26 cellular contexts compared by ENCODE assay signal in the genomic region with DNA sequence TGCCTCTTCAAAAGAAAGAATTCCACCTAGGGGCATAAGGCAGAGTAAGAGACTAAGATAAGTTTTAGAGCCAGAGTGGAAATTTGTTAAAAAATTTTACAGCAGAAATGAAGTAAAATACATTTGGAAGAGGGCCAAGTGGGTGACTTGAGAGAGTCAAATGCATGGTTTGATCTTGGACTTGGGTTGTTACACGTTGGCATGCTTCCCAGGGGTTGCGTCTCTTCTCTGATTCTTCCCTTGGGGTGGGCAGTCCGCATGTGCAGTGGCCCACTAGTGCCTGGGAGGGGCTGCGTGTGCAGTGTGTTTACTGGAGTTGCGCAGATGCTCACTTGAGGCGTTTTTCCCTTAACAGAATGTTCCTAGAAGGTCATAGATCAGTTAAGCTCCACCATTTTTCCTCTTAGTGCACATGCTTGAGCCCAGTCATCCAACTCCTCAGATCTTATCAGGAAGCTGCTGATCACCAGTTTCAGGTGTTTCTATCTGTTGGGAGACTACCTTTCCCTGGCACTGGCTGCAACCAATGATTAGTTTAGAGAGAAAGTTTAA. TPM values are rescaled to one million over a fixed set of nuclear protein-coding genes. Genes with fewer than 3 reads are reported as not detected.
DNase-seq lines count a peak whose midpoint lies in the region; ATAC-seq, FAIRE-seq and TF ChIP-seq lines count a peak whose summit lies in the region.
"Had no signal": no experiment of that assay in that cellular context is flagged by ENCODE, and none has a peak within 500 bp of the region (broad histone marks: within the 10 kb centered on the region; RNA-seq: fewer than 3 reads in every experiment).

No MANE protein-coding gene starts in this region.

- H3K36me3 ChIP-seq in small intestine (ENCODE audit: control insufficient read depth in 2 of 2, insufficient read depth in 2 of 2, low read length in 2 of 2): peaks cover 3 to 6% of the 10 kb centered on the region in 2 donors

- no peak overlapping the region for H3K27ac Mint-ChIP-seq in natural killer cell
- H3K27ac Mint-ChIP-seq: activated naive CD8-positive, alpha-beta T cell; immature natural killer cell; stimulated activated naive B cell treated with anti-CD40 and anti-IgM and Interleukin-4, amounts not matched to agents 10 μg/mL and 1 μg/mL and 100 μg/mL, for 72 hours; T-helper 1 cell treated with Interleukin-12 subunit alpha and Interleukin-12 subunit beta and Interleukin-4 antibody, amounts not matched to agents 30 μg/mL and 1 μg/mL, for 36 hours had no signal

- H3K4me3 ChIP-seq in fibroblast of villous mesenchyme (ENCODE audit: low read depth, low read length) (no peak overlapping the region), small intestine (ENCODE audit: low read depth in 1 of 2, low read length in 2 of 2) (no peak overlapping the region)
- H3K4me3 ChIP-seq: heart right ventricle, SJSA1, skin epidermis, testis had no signal

- ATAC-seq in GM19324 (IDR thresholded peaks at IDR 0.05; ENCODE audit: low FRiP score, unreplicated experiment) (no peak), natural killer cell (no peak)
- ATAC-seq: heart right ventricle; HepG2; left ventricle myocardium superior; stimulated activated naive B cell treated with anti-CD40 and anti-IgM and Interleukin-4, amounts not matched to agents 10 μg/mL and 1 μg/mL and 100 μg/mL, for 72 hours had no signal

- no peaks in the 10 kb centered on the region for H3K9me3 Mint-ChIP-seq in natural killer cell
- H3K9me3 Mint-ChIP-seq: immature natural killer cell; stimulated activated naive B cell treated with anti-CD40 and anti-IgM and Interleukin-4, amounts not matched to agents 10 μg/mL and 1 μg/mL and 100 μg/mL, for 72 hours; T-helper 1 cell treated with Interleukin-12 subunit alpha and Interleukin-12 subunit beta and Interleukin-4 antibody, amounts not matched to agents 30 μg/mL and 1 μg/mL, for 36 hours had no signal

- H3K27me3 ChIP-seq in small intestine (ENCODE audit: control insufficient read depth in 2 of 2, insufficient read depth in 2 of 2, low read length in 2 of 2): no peaks in the 10 kb centered on the region
- H3K27me3 ChIP-seq: heart right ventricle, SJSA1, testis had no signal

- H3K9me3 ChIP-seq in small intestine (ENCODE audit: control insufficient read depth, low read depth): no peaks in the 10 kb centered on the region
- H3K9me3 ChIP-seq: SJSA1, testis had no signal

- TF ChIP-seq CTCF in fibroblast of villous mesenchyme (IDR thresholded peaks at IDR 0.05; ENCODE audit: insufficient read depth, low read depth, low read length): no peak
- no peak for TF ChIP-seq CTCF in natural killer cell (IDR thresholded peaks at IDR 0.05)

- H3K27ac ChIP-seq in small intestine (ENCODE audit: low read depth in 1 of 2, low read length in 1 of 2): no peak overlapping the region
- H3K27ac ChIP-seq: 22Rv1, heart right ventricle, HL-60, SJSA1, skin epidermis, testis had no signal

- FAIRE-seq in small intestine (lab: Jason Lieb, UNC): no peak
- FAIRE-seq: astrocyte, HepG2 had no signal

- no peaks in the 10 kb centered on the region for H3K4me1 Mint-ChIP-seq in natural killer cell
- H3K4me1 Mint-ChIP-seq: immature natural killer cell had no signal

- no peaks in the 10 kb centered on the region for H3K36me3 Mint-ChIP-seq in natural killer cell

- DNase-seq in DMS 273 (lab: John Stamatoyannopoulos, UW; ENCODE audit: unreplicated experiment) (peak; percentile 50), DMS 273 treated with DMSO at 0.1 percent for 48 hours (lab: John Stamatoyannopoulos, UW) (no peak), NCI-H2171 treated with DMSO at 0.1 percent for 48 hours (lab: John Stamatoyannopoulos, UW) (peak; percentile 56), fibroblast of villous mesenchyme (ENCODE audit: low read depth) (peak; percentile 12), small intestine (peak; percentile 38), natural killer cell (no peak), T1000 (lab: John Stamatoyannopoulos, UW) (no peak)
- DNase-seq: activated CD4-positive, alpha-beta T cell treated with anti-CD3 and anti-CD28 coated beads for 48 hours; AML-193; heart right ventricle; immature natural killer cell; left ventricle myocardium superior; NCI-H1417; NCI-H2081 treated with DMSO at 0.1 percent for 48 hours; NK-92 treated with Interleukin-12 subunit alpha and Interleukin-12 subunit beta, amount 100 ng/mL, for 24 hours; stimulated activated naive B cell treated with anti-CD40 and anti-IgM and Interleukin-4, amounts not matched to agents 10 μg/mL and 1 μg/mL and 100 μg/mL, for 72 hours; testis had no signal

- 26 to 57% (median 50%) methylated on average over 6 of the region's 6 CpGs for WGBS in small intestine, 3 donors

- intact Hi-C loops in natural killer cell (cut with micrococcal nuclease): no loop called here

- peaks cover 0 to 4% of the 10 kb centered on the region in 2 donors for H3K4me1 ChIP-seq in small intestine (ENCODE audit: control insufficient read depth in 2 of 2, insufficient read depth in 1 of 2, low read depth in 1 of 2, low read length in 1 of 2)
- H3K4me1 ChIP-seq: SJSA1, testis had no signal

- no peak overlapping the region for H3K4me3 Mint-ChIP-seq in natural killer cell
- H3K4me3 Mint-ChIP-seq: activated naive CD8-positive, alpha-beta T cell; immature natural killer cell; stimulated activated naive B cell treated with anti-CD40 and anti-IgM and Interleukin-4, amounts not matched to agents 10 μg/mL and 1 μg/mL and 100 μg/mL, for 72 hours; T-helper 1 cell treated with Interleukin-12 subunit alpha and Interleukin-12 subunit beta and Interleukin-4 antibody, amounts not matched to agents 30 μg/mL and 1 μg/mL, for 36 hours had no signal

- no peaks in the 10 kb centered on the region for H3K27me3 Mint-ChIP-seq in natural killer cell (ENCODE audit: low read depth in 2 of 2)
- H3K27me3 Mint-ChIP-seq: activated naive CD8-positive, alpha-beta T cell; stimulated activated naive B cell treated with anti-CD40 and anti-IgM and Interleukin-4, amounts not matched to agents 10 μg/mL and 1 μg/mL and 100 μg/mL, for 72 hours had no signal

RNA-seq across cellular contexts. Expression of a gene that starts 13.1 kb away (rescaled TPM):
- total RNA-seq in fibroblast of villous mesenchyme (50.3 and 56.6 TPM in 2 replicates), natural killer cell (10 to 100 TPM; 24.5 to 28.4 (median 26.5) TPM)
- polyA plus RNA-seq in small intestine: 10 to 100 TPM; 15.2 to 19.8 (median 16.2) TPM

RNA-seq across cellular contexts. Expression of a gene that starts 30.2 kb away (rescaled TPM):
- 34.1 and 40.6 TPM in 2 replicates for total RNA-seq in fibroblast of villous mesenchyme
- 10 to 100 TPM in 2 of 3 donors, 1 to 10 TPM in 1; 9.6 to 13.5 (median 11.3) TPM for polyA plus RNA-seq in small intestine
- total RNA-seq in natural killer cell: 10 to 100 TPM; 41.3 to 47.9 (median 43.4) TPM

Comparison
In these comparisons a context has a peak if more than half of its experiments do, and no peak if none do; other contexts are left out.
1. DNase-seq: peak in DMS 273 (single experiment), NCI-H2171 treated with DMSO at 0.1 percent for 48 hours (single experiment), fibroblast of villous mesenchyme (single experiment) and small intestine (single experiment); none in DMS 273 treated with DMSO at 0.1 percent for 48 hours (single experiment), natural killer cell (single experiment) and T1000 (single experiment).